In the genomic region with DNA sequence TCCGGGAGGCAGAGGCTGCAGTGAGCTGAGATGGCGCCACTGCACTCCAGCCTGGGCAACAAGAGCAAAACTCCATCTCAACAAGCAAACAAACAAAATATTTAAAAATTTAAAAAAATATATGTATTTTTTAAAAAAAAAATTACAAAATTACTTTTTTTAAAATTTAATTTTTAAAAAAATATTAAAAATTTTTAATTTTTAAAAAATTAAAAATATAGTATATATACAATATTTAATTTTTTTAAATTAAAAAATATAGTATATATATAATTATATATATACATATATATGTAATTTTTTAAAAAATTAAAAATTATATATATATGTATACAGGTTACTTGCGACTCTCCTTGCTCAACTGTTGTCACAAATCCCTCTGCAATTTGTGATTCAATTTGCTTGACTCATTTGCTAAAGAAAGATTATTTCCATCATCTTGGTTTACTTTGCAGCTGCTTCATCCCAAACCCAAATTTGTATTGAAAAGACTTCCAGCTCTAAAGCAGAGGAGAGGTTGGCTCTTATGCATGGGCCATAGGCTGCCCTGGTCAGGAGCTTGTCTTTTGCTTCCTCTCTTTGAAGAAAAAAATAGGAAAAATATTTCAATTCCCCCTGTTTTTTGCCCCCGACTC, we compare ENCODE assay signal across 25 cellular contexts.
"Had no signal": no experiment of that assay in that cellular context is flagged by ENCODE, and none has a peak within 500 bp of the region (broad histone marks: within the 10 kb centered on the region; RNA-seq: fewer than 3 reads in every experiment).

No MANE protein-coding gene starts in this region.

- H3K4me1 ChIP-seq: colonic mucosa, gastroesophageal sphincter, left ventricle myocardium inferior, lower lobe of right lung, neural progenitor cell, suprapubic skin had no signal

- DNase-seq: cerebellar nuclear complex; colonic mucosa; dermis blood vessel endothelial cell; immature natural killer cell; left cardiac atrium; left ventricle myocardium inferior; lower lobe of right lung; naive thymus-derived CD8-positive, alpha-beta T cell; nucleus accumbens; ovary; stimulated activated CD4-positive, alpha-beta T cell treated with anti-CD3 and anti-CD28 coated beads, Interleukin-4, amount 100 ng/mL, for 1 hour; stimulated activated CD8-positive, alpha-beta memory T cell treated with anti-CD3 and anti-CD28 coated beads, Interleukin-4, amount 100 ng/mL, for 48 hours; stimulated activated naive CD8-positive, alpha-beta T cell treated with anti-CD3 and anti-CD28 coated beads, Interleukin-15, Interleukin-2, amounts not matched to agents 100 U/mL and 50 U/mL, for 24 hours; thyroid gland had no signal

- H3K9me3 Mint-ChIP-seq: memory B cell had no signal

- FAIRE-seq: keratinocyte, urothelium cell line had no signal

- H3K9me3 ChIP-seq: colonic mucosa, lower lobe of right lung, ovary, thyroid gland had no signal

- ATAC-seq: esophagus mucosa; gastroesophageal sphincter; left cardiac atrium; lower lobe of right lung; naive thymus-derived CD8-positive, alpha-beta T cell; right cardiac atrium; stimulated activated effector memory CD8-positive, alpha-beta T cell treated with anti-CD3 and anti-CD28 coated beads, Interleukin-12 subunit alpha, Interleukin-12 subunit beta, amount 100 ng/mL, for 72 hours; stimulated activated naive CD8-positive, alpha-beta T cell treated with anti-CD3 and anti-CD28 coated beads, Interleukin-15, Interleukin-2, amounts not matched to agents 100 U/mL and 50 U/mL, for 24 hours had no signal

- H3K36me3 Mint-ChIP-seq: immature natural killer cell; memory B cell; naive thymus-derived CD8-positive, alpha-beta T cell; neural progenitor cell; stimulated activated effector memory CD8-positive, alpha-beta T cell treated with anti-CD3 and anti-CD28 coated beads, Interleukin-12 subunit alpha, Interleukin-12 subunit beta, amount 100 ng/mL, for 72 hours had no signal

- H3K4me3 Mint-ChIP-seq: immature natural killer cell; memory B cell; naive thymus-derived CD8-positive, alpha-beta T cell; neural progenitor cell; stimulated activated effector memory CD8-positive, alpha-beta T cell treated with anti-CD3 and anti-CD28 coated beads, Interleukin-12 subunit alpha, Interleukin-12 subunit beta, amount 100 ng/mL, for 72 hours; type B pancreatic cell had no signal

- H3K27me3 Mint-ChIP-seq: memory B cell had no signal

- H3K4me3 ChIP-seq: colonic mucosa, gastroesophageal sphincter, left ventricle myocardium inferior, lower lobe of right lung, neural progenitor cell, ovary, suprapubic skin, thyroid gland had no signal

- H3K27me3 ChIP-seq: colonic mucosa, neural progenitor cell, ovary, suprapubic skin, thyroid gland had no signal

- H3K9ac ChIP-seq: neural progenitor cell had no signal

- H3K27ac Mint-ChIP-seq: immature natural killer cell; memory B cell; naive thymus-derived CD8-positive, alpha-beta T cell; neural progenitor cell; progenitor cell of endocrine pancreas; stimulated activated effector memory CD8-positive, alpha-beta T cell treated with anti-CD3 and anti-CD28 coated beads, Interleukin-12 subunit alpha, Interleukin-12 subunit beta, amount 100 ng/mL, for 72 hours; type B pancreatic cell had no signal

- H3K27ac ChIP-seq: colonic mucosa, gastroesophageal sphincter, left ventricle myocardium inferior, lower lobe of right lung, neural progenitor cell, ovary, suprapubic skin, thyroid gland had no signal

- H3K4me1 Mint-ChIP-seq: immature natural killer cell; memory B cell; naive thymus-derived CD8-positive, alpha-beta T cell; stimulated activated effector memory CD8-positive, alpha-beta T cell treated with anti-CD3 and anti-CD28 coated beads, Interleukin-12 subunit alpha, Interleukin-12 subunit beta, amount 100 ng/mL, for 72 hours had no signal

- H3K36me3 ChIP-seq: colonic mucosa, gastroesophageal sphincter, left ventricle myocardium inferior, lower lobe of right lung, neural progenitor cell, ovary, suprapubic skin, thyroid gland had no signal
